Comparison of ENCODE assay signal across 3 cellular contexts in the genomic region with DNA sequence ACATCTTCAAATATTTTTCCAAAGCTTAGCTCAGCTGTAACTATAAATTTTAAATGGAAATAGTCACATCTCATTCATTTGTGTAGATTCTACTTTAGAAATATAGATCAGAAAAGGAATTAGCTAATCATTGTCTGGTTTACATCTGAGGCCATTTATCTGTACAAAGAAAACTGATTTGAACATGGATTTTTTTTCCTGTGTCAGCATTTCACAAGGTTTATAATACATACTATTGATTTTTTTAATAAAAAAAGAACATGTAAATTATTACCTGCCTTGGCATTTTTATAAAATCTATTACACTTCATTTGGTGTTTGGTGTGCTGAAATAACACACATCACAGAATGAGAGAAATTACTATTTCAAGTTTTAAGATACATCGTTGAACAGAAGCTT.
A peak's percentile ranks its signal among the peaks of the same experiment; 100 is the strongest.
TF ChIP-seq lines count a peak whose summit lies in the region.

No MANE protein-coding gene starts in this region.

TF ChIP-seq in A549, 52 proteins besides CTCF, POLR2A, EP300 and RAD21:
- TF ChIP-seq, protein P1, sequence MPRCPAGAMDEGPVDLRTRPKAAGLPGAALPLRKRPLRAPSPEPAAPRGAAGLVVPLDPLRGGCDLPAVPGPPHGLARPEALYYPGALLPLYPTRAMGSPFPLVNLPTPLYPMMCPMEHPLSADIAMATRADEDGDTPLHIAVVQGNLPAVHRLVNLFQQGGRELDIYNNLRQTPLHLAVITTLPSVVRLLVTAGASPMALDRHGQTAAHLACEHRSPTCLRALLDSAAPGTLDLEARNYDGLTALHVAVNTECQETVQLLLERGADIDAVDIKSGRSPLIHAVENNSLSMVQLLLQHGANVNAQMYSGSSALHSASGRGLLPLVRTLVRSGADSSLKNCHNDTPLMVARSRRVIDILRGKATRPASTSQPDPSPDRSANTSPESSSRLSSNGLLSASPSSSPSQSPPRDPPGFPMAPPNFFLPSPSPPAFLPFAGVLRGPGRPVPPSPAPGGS (IDR thresholded peaks at IDR 0.05) = no peak
- TF ChIP-seq MAFK (IDR thresholded peaks at IDR 0.05; ENCODE audit: partially characterized antibody) = peak; percentile 85

TF ChIP-seq in IMR-90, 13 proteins besides CTCF, POLR2A, EP300 and RAD21:
- TF ChIP-seq CHD1 (IDR thresholded peaks at IDR 0.05; ENCODE audit: low read depth, low read length) = no peak
- peak; percentile 93 for TF ChIP-seq MAFK (IDR thresholded peaks at IDR 0.05; ENCODE audit: low read depth, low read length)
- TF ChIP-seq NFE2L2 (IDR thresholded peaks at IDR 0.05; ENCODE audit: low read depth, low read length) = no peak

TF ChIP-seq in H1, 55 proteins besides CTCF, POLR2A, EP300 and RAD21:
- TF ChIP-seq TAF1 (IDR thresholded peaks at IDR 0.05; ENCODE audit: low read depth, low read length) = no peak
- no peak for TF ChIP-seq ZNF274 (IDR thresholded peaks at IDR 0.05; ENCODE audit: borderline replicate concordance, extremely low read depth, low read length)
- TF ChIP-seq MAFK (IDR thresholded peaks at IDR 0.05; ENCODE audit: low read depth, low read length) = peak; percentile 34; the same call in 1 of the 2 replicates
